ENCODE assay signal across 20 cellular contexts in genomic region chr2:151860210-151860609, GRCh38.
"Had no signal": no experiment of that assay in that cellular context is flagged by ENCODE, and none has a peak within 500 bp of the region (broad histone marks: within the 10 kb centered on the region; RNA-seq: fewer than 3 reads in every experiment).

No MANE protein-coding gene starts in this region.

- ATAC-seq: activated CD4-positive, alpha-beta T cell treated with anti-CD3 and anti-CD28 coated beads for 36 hours; naive thymus-derived CD8-positive, alpha-beta T cell had no signal

- H3K4me3 ChIP-seq: breast epithelium, coronary artery, hepatocyte, left ventricle myocardium inferior, tibial artery had no signal

- DNase-seq: activated B cell treated with CpG ODN at 0.5 μM for 24 hours; activated CD4-positive, alpha-beta T cell treated with anti-CD3 and anti-CD28 coated beads for 36 hours; activated CD4-positive, alpha-beta T cell treated with anti-CD3 and anti-CD28 coated beads, Interleukin-2, amount 50 U/mL, for 4 hours; activated CD8-positive, alpha-beta memory T cell treated with anti-CD3 and anti-CD28 coated beads for 24 hours; activated CD8-positive, alpha-beta memory T cell treated with anti-CD3 and anti-CD28 coated beads, Interleukin-2, amount 50 U/mL, for 4 hours; activated naive CD4-positive, alpha-beta T cell treated with Interleukin-2 at 50 U/mL for 16 hours; activated naive CD8-positive, alpha-beta T cell treated with anti-CD3 and anti-CD28 coated beads for 36 hours; activated T-cell treated with anti-CD3 and anti-CD28 coated beads, Interleukin-2, amount 50 U/mL, for 24 hours; endodermal cell; foreskin melanocyte; immature natural killer cell; kidney glomerular epithelial cell; left ventricle myocardium inferior; naive thymus-derived CD8-positive, alpha-beta T cell; stimulated activated CD4-positive, alpha-beta T cell treated with anti-CD3 and anti-CD28 coated beads, Interleukin-4, amount 100 ng/mL, for 4 hours; T-helper 9 cell; tibial artery had no signal
